ENCODE assay signal across 1 cellular context in the genomic region with DNA sequence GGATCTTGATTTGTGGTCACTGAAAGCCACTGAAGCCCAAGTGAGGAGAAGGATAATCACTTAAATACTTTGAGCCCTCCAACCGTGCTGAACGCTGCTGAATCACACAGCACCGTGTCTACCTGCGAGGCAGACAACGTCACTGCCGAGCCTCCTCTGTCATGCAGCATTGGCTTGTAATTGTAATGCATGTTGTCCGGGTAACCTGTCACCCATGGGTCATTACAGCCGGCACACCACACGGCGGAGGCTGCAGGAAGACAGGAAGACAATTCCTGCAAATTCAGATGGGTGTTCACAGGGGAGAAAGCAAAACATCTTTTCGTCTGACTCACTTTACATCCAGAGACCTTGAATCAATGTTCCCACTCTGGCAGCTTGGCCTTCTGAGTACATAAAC.
TF ChIP-seq lines count a peak whose summit lies in the region.

No MANE protein-coding gene starts in this region.

TF ChIP-seq in H1, 55 proteins besides CTCF, POLR2A, EP300 and RAD21:
- TF ChIP-seq YY1 (IDR thresholded peaks at IDR 0.05; ENCODE audit: low read depth, low read length) (no peak), KDM1A (IDR thresholded peaks at IDR 0.05; ENCODE audit: borderline replicate concordance, low read length) (no peak), SIN3A (conservative IDR thresholded peaks at IDR 0.05 in 1 of 2, IDR thresholded peaks at IDR 0.05 in 1 of 2; ENCODE audit: low read depth in 1 of 2, low read length in 2 of 2) (peak in 1 of 2 experiments; percentile 61; a peak in 1 of 4 replicates), CHD1 (IDR thresholded peaks at IDR 0.05; ENCODE audit: low read depth, low read length) (no peak), KDM5A (IDR thresholded peaks at IDR 0.05; ENCODE audit: low read length) (no peak), CREB1 (IDR thresholded peaks at IDR 0.05) (peak; percentile 86), JUN (IDR thresholded peaks at IDR 0.05; ENCODE audit: low read depth, low read length) (no peak), EZH2 (IDR thresholded peaks at IDR 0.05; ENCODE audit: low read depth, low read length, severe bottlenecking) (no peak), POU5F1 (IDR thresholded peaks at IDR 0.05; ENCODE audit: low read depth, low read length) (peak; percentile 94)
- TF ChIP-seq, protein P1, sequence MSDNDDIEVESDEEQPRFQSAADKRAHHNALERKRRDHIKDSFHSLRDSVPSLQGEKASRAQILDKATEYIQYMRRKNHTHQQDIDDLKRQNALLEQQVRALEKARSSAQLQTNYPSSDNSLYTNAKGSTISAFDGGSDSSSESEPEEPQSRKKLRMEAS (IDR thresholded peaks at IDR 0.05): peak; percentile 46; the same call in 1 of the 2 replicates
